ENCODE assay signal across 12 cellular contexts in the genomic region with DNA sequence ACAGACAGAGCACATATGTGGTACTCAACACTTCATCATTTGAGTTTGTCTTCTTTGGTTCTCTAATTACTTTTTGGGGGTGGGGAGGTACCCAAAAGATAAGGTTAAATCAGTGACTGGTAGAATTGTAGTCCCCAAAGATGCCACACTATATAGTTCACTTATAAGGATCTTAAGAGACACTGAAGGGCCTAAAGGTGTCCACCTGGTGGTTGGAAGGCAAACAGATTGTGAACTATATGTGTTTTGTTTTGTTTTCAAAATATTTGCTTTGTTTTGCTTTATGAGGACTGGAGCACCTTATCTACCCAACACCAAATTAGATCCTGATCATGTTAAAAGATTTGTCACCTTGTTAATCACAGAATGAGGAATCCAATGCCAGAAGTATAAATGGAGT.
DNase-seq lines count a peak whose midpoint lies in the region; ATAC-seq, FAIRE-seq and TF ChIP-seq lines count a peak whose summit lies in the region.
"Had no signal": no experiment of that assay in that cellular context is flagged by ENCODE, and none has a peak within 500 bp of the region (broad histone marks: within the 10 kb centered on the region; RNA-seq: fewer than 3 reads in every experiment).

No MANE protein-coding gene starts in this region.

- H3K27me3 Mint-ChIP-seq in mesothelial cell of epicardium (ENCODE audit: low read depth): no peaks in the 10 kb centered on the region

- in situ Hi-C loops in GM13976 (cut with MboI; ENCODE audit: low sequenced_read_pairs, unreplicated experiment): loop anchor here (25.0 kb wide), 1 partner anchor 729 kb away; no protein-coding TSS in a partner anchor

- DNase-seq in HT-29 (ENCODE audit: low spot score) (peak; percentile 52), SW480 (ENCODE audit: low spot score) (peak; percentile 9), mesothelial cell of epicardium (ENCODE audit: low spot score in 2 of 2, unreplicated experiment in 2 of 2) (no peak), GM13976 (ENCODE audit: low spot score) (no peak), frontal cortex (ENCODE audit: low spot score in 2 of 2) (no peak)
- DNase-seq: activated CD4-positive, alpha-beta T cell treated with anti-CD3 and anti-CD28 coated beads, Interleukin-2, amount 50 U/mL, for 1 hour; activated naive CD8-positive, alpha-beta T cell treated with anti-CD3 and anti-CD28 coated beads, Interleukin-2, amount 10 ng/mL, durations not matched to agents 7 days and 5 days; testis had no signal

- H3K4me3 Mint-ChIP-seq in mesothelial cell of epicardium: no peak overlapping the region
- H3K4me3 Mint-ChIP-seq: activated naive CD8-positive, alpha-beta T cell treated with anti-CD3 and anti-CD28 coated beads, Interleukin-2, amount 10 ng/mL, durations not matched to agents 7 days and 5 days had no signal

- H3K36me3 Mint-ChIP-seq in mesothelial cell of epicardium: no peaks in the 10 kb centered on the region
- H3K36me3 Mint-ChIP-seq: activated naive CD8-positive, alpha-beta T cell treated with anti-CD3 and anti-CD28 coated beads, Interleukin-2, amount 10 ng/mL, durations not matched to agents 7 days and 5 days had no signal

- no peak for ATAC-seq in GM18867 (IDR thresholded peaks at IDR 0.05; ENCODE audit: unreplicated experiment)
- ATAC-seq: K562 had no signal

- H3K9me3 Mint-ChIP-seq in mesothelial cell of epicardium: no peaks in the 10 kb centered on the region
- H3K9me3 Mint-ChIP-seq: activated naive CD8-positive, alpha-beta T cell treated with anti-CD3 and anti-CD28 coated beads, Interleukin-2, amount 10 ng/mL, durations not matched to agents 7 days and 5 days had no signal

- peak; percentile 23 for TF ChIP-seq CTCF in GM12873 (IDR thresholded peaks at IDR 0.05; ENCODE audit: insufficient read depth, low read depth, low read length, missing control alignments)
- peak; percentile 51 for TF ChIP-seq CTCF in mesothelial cell of epicardium (IDR thresholded peaks at IDR 0.05; ENCODE audit: unreplicated experiment)
- TF ChIP-seq CTCF in GM13976 (IDR thresholded peaks at IDR 0.05; ENCODE audit: borderline replicate concordance, control extremely low read depth, extremely low read depth, insufficient read depth, missing control alignments): no peak

- H3K27ac Mint-ChIP-seq in mesothelial cell of epicardium: no peak overlapping the region
- H3K27ac Mint-ChIP-seq: activated naive CD8-positive, alpha-beta T cell treated with anti-CD3 and anti-CD28 coated beads, Interleukin-2, amount 10 ng/mL, durations not matched to agents 7 days and 5 days had no signal

- no peak for FAIRE-seq in frontal cortex (lab: Jason Lieb, UNC)
- FAIRE-seq: G401.6, K562 had no signal

- H3K4me1 Mint-ChIP-seq in mesothelial cell of epicardium: no peaks in the 10 kb centered on the region
- H3K4me1 Mint-ChIP-seq: activated naive CD8-positive, alpha-beta T cell treated with anti-CD3 and anti-CD28 coated beads, Interleukin-2, amount 10 ng/mL, durations not matched to agents 7 days and 5 days had no signal

Comparison
In these comparisons a context has a peak if more than half of its experiments do, and no peak if none do; other contexts are left out.
1. DNase-seq: peak in HT-29 (single experiment) and SW480 (single experiment); none in mesothelial cell of epicardium (0 of 2), GM13976 (single experiment) and frontal cortex (0 of 2).